In the genomic region with DNA sequence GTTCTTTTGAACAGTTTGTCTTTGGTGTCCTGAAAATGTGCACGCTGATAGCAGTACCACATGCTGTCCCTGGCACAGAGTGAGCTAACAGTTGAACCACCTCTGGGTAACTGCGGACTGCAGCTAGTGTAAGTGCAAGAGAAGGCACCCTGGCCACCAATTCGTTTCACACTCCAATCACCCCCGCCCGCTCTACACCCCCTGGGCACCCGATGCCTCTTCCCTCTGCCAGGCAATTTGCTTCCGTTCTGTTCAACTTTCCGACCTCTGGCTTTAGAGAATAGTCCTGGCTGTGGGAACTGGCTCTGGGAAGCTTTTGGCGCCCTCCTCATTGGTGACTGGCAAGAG, we compare ENCODE assay signal across 8 cellular contexts. TPM values are rescaled to one million over a fixed set of nuclear protein-coding genes. Genes with fewer than 3 reads are reported as not detected.
A peak's percentile ranks its signal among the peaks of the same experiment; 100 is the strongest.
DNase-seq lines count a peak whose midpoint lies in the region; ATAC-seq and TF ChIP-seq lines count a peak whose summit lies in the region.

No MANE protein-coding gene starts in this region.

- peaks cover 0 to 42% (median 0%) of the 10 kb centered on the region in 12 donors for H3K4me1 ChIP-seq in heart left ventricle
- H3K4me1 ChIP-seq in spleen = peaks cover 0 to 70% (median 54%) of the 10 kb centered on the region in 6 donors
- peaks cover 0 to 8% of the 10 kb centered on the region in 2 donors for H3K4me1 ChIP-seq in thyroid gland

- peaks cover 40% of the 10 kb centered on the region for H3K36me3 Mint-ChIP-seq in activated T-helper 17 cell treated with anti-CD3 and anti-CD28 coated beads, Interleukin-2, amount 50 U/mL, for 72 hours (ENCODE audit: low read depth)

- DNase-seq in AG20443 (ENCODE audit: low spot score) (peak; percentile 34), heart left ventricle (no peak), spleen (peak; percentile 75), LoVo (ENCODE audit: low spot score) (no peak), thyroid gland (no peak)

- H3K27ac ChIP-seq in heart left ventricle = peak overlapping the region in 2 of 12 donors; percentile 26 to 87
- peak overlapping the region; percentile 57 to 89 (median 85) for H3K27ac ChIP-seq in spleen
- no peak overlapping the region for H3K27ac ChIP-seq in thyroid gland

- H3K9me3 ChIP-seq in heart left ventricle (no peaks in the 10 kb centered on the region), spleen (no peaks in the 10 kb centered on the region), thyroid gland (no peaks in the 10 kb centered on the region)

- TF ChIP-seq CTCF in heart left ventricle (IDR thresholded peaks at IDR 0.05) (no peak), spleen (IDR thresholded peaks at IDR 0.05 in 8 of 11, conservative IDR thresholded peaks at IDR 0.05 in 3 of 11) (no peak), thyroid gland (IDR thresholded peaks at IDR 0.05) (no peak)

- H3K36me3 ChIP-seq in heart left ventricle (no peaks in the 10 kb centered on the region), spleen (no peaks in the 10 kb centered on the region), thyroid gland (no peaks in the 10 kb centered on the region)

- H3K4me3 ChIP-seq in heart left ventricle (peak overlapping the region in 11 of 12 donors; percentile 23 to 81 (median 53)), spleen (peak overlapping the region; percentile 87 to 100 (median 94)), thyroid gland (replicated peaks in 1 of 3) (peak overlapping the region in 1 of 3 donors; percentile 34)

- H3K4me1 Mint-ChIP-seq in activated T-helper 17 cell treated with anti-CD3 and anti-CD28 coated beads, Interleukin-2, amount 50 U/mL, for 72 hours = peaks cover 49% of the 10 kb centered on the region

- WGBS in heart left ventricle, 4 donors = 19 to 29% (median 23%) methylated on average over 9 of the region's 9 CpGs
- WGBS in spleen, 5 donors = 1 to 4% (median 3%) methylated on average over 9 of the region's 9 CpGs
- WGBS in thyroid gland, 2 donors = 27 to 35% methylated on average over 9 of the region's 9 CpGs

- TF ChIP-seq POLR2A in heart left ventricle (IDR thresholded peaks at IDR 0.05) (no peak), spleen (IDR thresholded peaks at IDR 0.05) (no peak), thyroid gland (IDR thresholded peaks at IDR 0.05) (no peak)

- intact Hi-C loops in heart left ventricle (cut with DNase I) (no loop called here), spleen (cut with DNase I; ENCODE audit: low total_unique reads) (no loop called here), thyroid gland (cut with DNase I) (no loop called here)

- H3K9me3 Mint-ChIP-seq in activated T-helper 17 cell treated with anti-CD3 and anti-CD28 coated beads, Interleukin-2, amount 50 U/mL, for 72 hours = no peaks in the 10 kb centered on the region

- H3K27me3 ChIP-seq in heart left ventricle (peaks cover 0 to 43% (median 24%) of the 10 kb centered on the region in 9 donors), spleen (replicated peaks in 1 of 7) (peaks cover 0 to 5% (median 0%) of the 10 kb centered on the region in 7 donors), thyroid gland (no peaks in the 10 kb centered on the region)

- H3K4me3 Mint-ChIP-seq in activated T-helper 17 cell treated with anti-CD3 and anti-CD28 coated beads, Interleukin-2, amount 50 U/mL, for 72 hours = peak overlapping the region; percentile 96

- ATAC-seq in GM19463 (IDR thresholded peaks at IDR 0.05; ENCODE audit: unreplicated experiment) = peak; percentile 19
- ATAC-seq in HG03571 (IDR thresholded peaks at IDR 0.05; ENCODE audit: unreplicated experiment) = peak; percentile 11
- peak; percentile 48 for ATAC-seq in activated T-helper 17 cell treated with anti-CD3 and anti-CD28 coated beads, Interleukin-2, amount 50 U/mL, for 72 hours (replicated peaks)
- peak in 1 of 4 donors; percentile 30 for ATAC-seq in heart left ventricle

- no peaks in the 10 kb centered on the region for H3K27me3 Mint-ChIP-seq in activated T-helper 17 cell treated with anti-CD3 and anti-CD28 coated beads, Interleukin-2, amount 50 U/mL, for 72 hours

- H3K27ac Mint-ChIP-seq in activated T-helper 17 cell treated with anti-CD3 and anti-CD28 coated beads, Interleukin-2, amount 50 U/mL, for 72 hours = peak overlapping the region; percentile 97

RNA-seq across cellular contexts. Expression of a gene that starts 1.4 kb away (rescaled TPM):
- total RNA-seq in activated T-helper 17 cell treated with anti-CD3 and anti-CD28 coated beads, Interleukin-2, amount 50 U/mL, for 72 hours = 100 to 1,000 TPM; 142 to 227 TPM
- 10 to 100 TPM in 1 of 9 donors, 1 to 10 TPM in 7, under 1 TPM in 1; 0.31 to 28.6 (median 2.1) TPM for total RNA-seq in heart left ventricle
- polyA plus RNA-seq in heart left ventricle = 1 to 10 TPM; 1.0 to 2.0 TPM
- total RNA-seq in spleen = 100 to 1,000 TPM; 130 to 203 (median 180) TPM
- 10 to 100 TPM; 12.5 to 19.3 (median 18.3) TPM for polyA plus RNA-seq in spleen
- total RNA-seq in thyroid gland = 1 to 10 TPM; 4.6 to 8.9 (median 7.1) TPM

Comparison
In these comparisons a context has a peak if more than half of its experiments do, and no peak if none do; other contexts are left out.
1. DNase-seq: peak in AG20443 (single experiment) and spleen (single experiment); none in heart left ventricle (0 of 5), LoVo (single experiment) and thyroid gland (0 of 2).
2. H3K27ac ChIP-seq: peak in spleen (8 of 8); none in thyroid gland (0 of 3).
3. RNA of a gene that starts 1.4 kb away (total RNA-seq): 142 to 227 TPM in activated T-helper 17 cell treated with anti-CD3 and anti-CD28 coated beads, Interleukin-2, amount 50 U/mL, for 72 hours and 130 to 203 TPM in spleen; 4.6 to 8.9 TPM in thyroid gland and 0.31 to 28.6 TPM in heart left ventricle; every median in the first group is over 4 times any median in the second.